In genomic region chr2:215931256-215931903, GRCh38 we compare ENCODE assay signal across 8 cellular contexts.
DNase-seq lines count a peak whose midpoint lies in the region; ATAC-seq and TF ChIP-seq lines count a peak whose summit lies in the region.

No MANE protein-coding gene starts in this region.

- DNase-seq in AG09309 (ENCODE audit: low read depth) = no peak
- DNase-seq in NCI-H2171 treated with DMSO at 0.1 percent for 48 hours (lab: John Stamatoyannopoulos, UW) = peak; percentile 55
- peak; percentile 59 for DNase-seq in WERI-Rb-1
- peak; percentile 58 for DNase-seq in cerebellum (ENCODE audit: low spot score)
- DNase-seq in left lobe of liver (ENCODE audit: low spot score) = peak; percentile 60
- peak in 2 of 3 donors; percentile 5 to 15 for DNase-seq in stimulated activated CD4-positive, alpha-beta T cell treated with anti-CD3 and anti-CD28 coated beads, TNF-alpha, amount 100 ng/mL, for 1 hour (ENCODE audit: low read depth in 3 of 3, low spot score in 1 of 3)

- TF ChIP-seq CTCF in AG09309 (IDR thresholded peaks at IDR 0.05; ENCODE audit: control insufficient read depth, insufficient read depth, low read depth, low read length, missing control alignments) = peak; percentile 95
- peak; percentile 91 for TF ChIP-seq CTCF in WERI-Rb-1 (IDR thresholded peaks at IDR 0.05; ENCODE audit: low read depth, low read length)

- peak; percentile 83 for ATAC-seq in GM18519 (IDR thresholded peaks at IDR 0.05; ENCODE audit: low FRiP score, unreplicated experiment)
- peak; percentile 55 for ATAC-seq in HG03060 (IDR thresholded peaks at IDR 0.05; ENCODE audit: low read depth, unreplicated experiment)
- peak; percentile 88 for ATAC-seq in left lobe of liver

- H3K36me3 ChIP-seq in WERI-Rb-1 = no peaks in the 10 kb centered on the region

- no peaks in the 10 kb centered on the region for H3K27me3 ChIP-seq in WERI-Rb-1 (ENCODE audit: insufficient read depth, low read depth, severe bottlenecking)

- no peak overlapping the region for H3K4me3 ChIP-seq in AG09309 (ENCODE audit: control insufficient read depth, low read depth, low read length)
- no peak overlapping the region for H3K4me3 ChIP-seq in WERI-Rb-1 (ENCODE audit: low read depth, low read length)

- H3K27ac ChIP-seq in WERI-Rb-1 = no peak overlapping the region

- H3K9me3 ChIP-seq in WERI-Rb-1 (ENCODE audit: severe bottlenecking) = no peaks in the 10 kb centered on the region
